In genomic region chr16:55668337-55669281, GRCh38 we compare ENCODE assay signal across 1 cellular context.
TF ChIP-seq lines count a peak whose summit lies in the region.

No MANE protein-coding gene starts in this region.

TF ChIP-seq in H1, 55 proteins besides CTCF, POLR2A, EP300 and RAD21:
- TF ChIP-seq, protein P1, sequence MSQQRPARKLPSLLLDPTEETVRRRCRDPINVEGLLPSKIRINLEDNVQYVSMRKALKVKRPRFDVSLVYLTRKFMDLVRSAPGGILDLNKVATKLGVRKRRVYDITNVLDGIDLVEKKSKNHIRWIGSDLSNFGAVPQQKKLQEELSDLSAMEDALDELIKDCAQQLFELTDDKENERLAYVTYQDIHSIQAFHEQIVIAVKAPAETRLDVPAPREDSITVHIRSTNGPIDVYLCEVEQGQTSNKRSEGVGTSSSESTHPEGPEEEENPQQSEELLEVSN (IDR thresholded peaks at IDR 0.05), result no peak
- TF ChIP-seq TEAD4 (IDR thresholded peaks at IDR 0.05; ENCODE audit: low read depth, low read length) (no peak), RNF2 (IDR thresholded peaks at IDR 0.05; ENCODE audit: borderline replicate concordance, low read depth, low read length, missing control alignments, poor library complexity, severe bottlenecking) (no peak), BCL11A (IDR thresholded peaks at IDR 0.05; ENCODE audit: low read depth in 2 of 2, low read length in 2 of 2) (no peak), SAP30 (IDR thresholded peaks at IDR 0.05; ENCODE audit: insufficient read depth, insufficient replicate concordance, low read length) (no peak), YY1 (IDR thresholded peaks at IDR 0.05; ENCODE audit: low read depth, low read length) (no peak), CHD1 (IDR thresholded peaks at IDR 0.05; ENCODE audit: low read depth, low read length) (no peak), CBX5 (IDR thresholded peaks at IDR 0.05; ENCODE audit: low read depth, low read length) (no peak), SIX5 (IDR thresholded peaks at IDR 0.05; ENCODE audit: low read depth, low read length) (no peak), BRCA1 (IDR thresholded peaks at IDR 0.05; ENCODE audit: low read depth, low read length) (no peak), USF2 (IDR thresholded peaks at IDR 0.05; ENCODE audit: low read length) (no peak), CHD7 (IDR thresholded peaks at IDR 0.05; ENCODE audit: insufficient replicate concordance, low read length) (no peak), TAF1 (IDR thresholded peaks at IDR 0.05; ENCODE audit: low read depth, low read length) (no peak), EGR1 (IDR thresholded peaks at IDR 0.05; ENCODE audit: borderline replicate concordance, low read depth, low read length) (no peak), POU5F1 (IDR thresholded peaks at IDR 0.05; ENCODE audit: low read depth, low read length) (no peak), GABPA (IDR thresholded peaks at IDR 0.05; ENCODE audit: borderline replicate concordance, insufficient read depth, low read length) (no peak), NANOG (IDR thresholded peaks at IDR 0.05; ENCODE audit: insufficient read depth, low read depth, low read length, poor library complexity, severe bottlenecking) (no peak), ZNF274 (IDR thresholded peaks at IDR 0.05; ENCODE audit: borderline replicate concordance, extremely low read depth, low read length) (no peak)
